ENCODE assay signal across 15 cellular contexts in the genomic region with DNA sequence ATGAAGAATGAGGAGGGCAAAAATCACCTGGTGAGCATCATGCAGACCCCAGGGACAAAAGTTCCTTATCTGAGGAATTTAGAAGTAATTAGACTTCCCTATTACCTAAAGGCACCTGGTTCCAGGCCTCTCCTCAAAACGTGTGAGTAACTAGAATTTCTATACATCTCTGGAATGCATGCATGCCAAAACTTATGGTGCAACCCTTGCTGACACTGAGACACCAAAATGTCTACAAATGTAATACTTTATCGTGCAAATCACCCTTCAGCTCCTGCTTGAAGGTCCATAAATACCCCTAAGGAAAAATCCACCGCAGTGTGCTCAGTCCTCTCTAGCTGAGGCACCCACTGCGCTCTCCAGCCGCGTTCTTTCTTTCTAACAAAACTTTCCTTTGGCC.
DNase-seq lines count a peak whose midpoint lies in the region; ATAC-seq and TF ChIP-seq lines count a peak whose summit lies in the region.
"Had no signal": no experiment of that assay in that cellular context is flagged by ENCODE, and none has a peak within 500 bp of the region (broad histone marks: within the 10 kb centered on the region; RNA-seq: fewer than 3 reads in every experiment).

No MANE protein-coding gene starts in this region.

- no peak overlapping the region for H3K4me3 ChIP-seq in right atrium auricular region
- no peak overlapping the region for H3K4me3 ChIP-seq in heart right ventricle
- H3K4me3 ChIP-seq in endodermal cell (ENCODE audit: low read length): peak overlapping the region; percentile 29
- H3K4me3 ChIP-seq: GM23248 had no signal

- H3K9me3 ChIP-seq in right atrium auricular region (no peaks in the 10 kb centered on the region), heart right ventricle (no peaks in the 10 kb centered on the region), endodermal cell (ENCODE audit: control insufficient read depth, low read length) (no peaks in the 10 kb centered on the region)

- no peak overlapping the region for H3K9ac ChIP-seq in endodermal cell (ENCODE audit: extremely low read depth, low read length, poor library complexity, severe bottlenecking)
- H3K9ac ChIP-seq: GM23248 had no signal

- H3K4me1 ChIP-seq in right atrium auricular region (peaks cover 0 to 10% of the 10 kb centered on the region in 2 donors), heart right ventricle (peaks cover 0 to 10% (median 9%) of the 10 kb centered on the region in 9 donors), endodermal cell (ENCODE audit: control insufficient read depth, insufficient read depth, low read length) (peaks cover 8% of the 10 kb centered on the region)

- H3K4me3 Mint-ChIP-seq in endodermal cell: no peak overlapping the region
- H3K4me3 Mint-ChIP-seq: CD4-positive, alpha-beta memory T cell had no signal

- intact Hi-C loops in heart right ventricle (cut with DNase I): loop anchor here in 1 of 10 donors (10.0 kb wide), 1 partner anchor 266 kb away; no protein-coding TSS in a partner anchor

- H3K27me3 Mint-ChIP-seq in endodermal cell (ENCODE audit: insufficient read depth): peaks cover 23% of the 10 kb centered on the region

- H3K27me3 ChIP-seq in right atrium auricular region (no peaks in the 10 kb centered on the region), heart right ventricle (peaks cover 0 to 42% (median 30%) of the 10 kb centered on the region in 7 donors), endodermal cell (ENCODE audit: control insufficient read depth, insufficient read depth, low read length, poor library complexity, severe bottlenecking) (peaks cover 8% of the 10 kb centered on the region)

- peaks cover 9% of the 10 kb centered on the region for H3K9me3 Mint-ChIP-seq in endodermal cell

- H3K36me3 ChIP-seq in right atrium auricular region: no peaks in the 10 kb centered on the region
- no peaks in the 10 kb centered on the region for H3K36me3 ChIP-seq in heart right ventricle
- H3K36me3 ChIP-seq in endodermal cell (ENCODE audit: control insufficient read depth, insufficient read depth, low read length): no peaks in the 10 kb centered on the region

- DNase-seq in right atrium auricular region (ENCODE audit: low spot score) (peak; percentile 9), heart right ventricle (no peak), endodermal cell (no peak), islet precursor cell (peak; percentile 32), NOMO-1 (lab: John Stamatoyannopoulos, UW; ENCODE audit: unreplicated experiment in 2 of 2) (no peak), NCI-H524 treated with DMSO at 0.1 percent for 48 hours (lab: John Stamatoyannopoulos, UW) (no peak)
- DNase-seq: C1 segment of cervical spinal cord; Calu3; CD4-positive, alpha-beta memory T cell; COR-L47; DMS53; GM23248; H7; HCEC 1CT had no signal

- TF ChIP-seq CTCF in right atrium auricular region (IDR thresholded peaks at IDR 0.05) (no peak), heart right ventricle (IDR thresholded peaks at IDR 0.05) (no peak), endodermal cell (conservative IDR thresholded peaks at IDR 0.05) (no peak)

- no peaks in the 10 kb centered on the region for H3K36me3 Mint-ChIP-seq in endodermal cell (ENCODE audit: low read depth)
- H3K36me3 Mint-ChIP-seq: CD4-positive, alpha-beta memory T cell had no signal

- WGBS in heart right ventricle, 2 donors: 79 to 81% methylated on average over 6 of the region's 6 CpGs
- WGBS in endodermal cell (ENCODE audit: insufficient coverage in 1 of 2, insufficient read length in 1 of 2), 2 experiments: 80 to 83% methylated on average over 6 of the region's 6 CpGs

- H3K4me1 Mint-ChIP-seq in endodermal cell: peaks cover 30% of the 10 kb centered on the region

- H3K27ac ChIP-seq in right atrium auricular region: no peak overlapping the region
- no peak overlapping the region for H3K27ac ChIP-seq in heart right ventricle
- H3K27ac ChIP-seq in endodermal cell (ENCODE audit: low read depth, low read length): no peak overlapping the region
- H3K27ac ChIP-seq: GM23248 had no signal

- ATAC-seq in heart right ventricle (no peak), GM21447 (IDR thresholded peaks at IDR 0.05; ENCODE audit: unreplicated experiment) (no peak)

- H3K27ac Mint-ChIP-seq in endodermal cell: peak overlapping the region; percentile 93
- H3K27ac Mint-ChIP-seq: CD4-positive, alpha-beta memory T cell had no signal

Comparison
In these comparisons a context has a peak if more than half of its experiments do, and no peak if none do; other contexts are left out.
1. DNase-seq: peak in right atrium auricular region (single experiment) and islet precursor cell (single experiment); none in heart right ventricle (0 of 2), endodermal cell (single experiment), NOMO-1 (0 of 2) and NCI-H524 treated with DMSO at 0.1 percent for 48 hours (single experiment).